ENCODE assay signal across 1 cellular context in genomic region chr2:232860593-232861241, GRCh38.
TF ChIP-seq lines count a peak whose summit lies in the region.

No MANE protein-coding gene starts in this region.

TF ChIP-seq in HepG2, 621 proteins besides CTCF, POLR2A, EP300 and RAD21 (continued from another document):
- TF ChIP-seq FOXP4 (CRISPR knock-in tag; IDR thresholded peaks at IDR 0.05) (peak; percentile 62; the same call in 1 of the 2 replicates), PAF1 (CRISPR knock-in tag; IDR thresholded peaks at IDR 0.05) (0 out of 2 replicates have a peak, but pooled peaks have one; percentile 19), CENPBD1 (CRISPR knock-in tag; IDR thresholded peaks at IDR 0.05; ENCODE audit: borderline replicate concordance, low read depth) (no peak), ZNF570 (CRISPR knock-in tag; IDR thresholded peaks at IDR 0.05; ENCODE audit: borderline replicate concordance) (no peak), ZNF770 (CRISPR knock-in tag; IDR thresholded peaks at IDR 0.05) (no peak), ZNF704 (CRISPR knock-in tag; IDR thresholded peaks at IDR 0.05; ENCODE audit: borderline replicate concordance) (no peak)
